10 cellular contexts compared by ENCODE assay signal in genomic region chr3:24492971-24493551, GRCh38. TPM values are rescaled to one million over a fixed set of nuclear protein-coding genes. Genes with fewer than 3 reads are reported as not detected.
A peak's percentile ranks its signal among the peaks of the same experiment; 100 is the strongest.
DNase-seq lines count a peak whose midpoint lies in the region; ATAC-seq, FAIRE-seq and TF ChIP-seq lines count a peak whose summit lies in the region.
"Had no signal": no experiment of that assay in that cellular context is flagged by ENCODE, and none has a peak within 500 bp of the region (broad histone marks: within the 10 kb centered on the region; RNA-seq: fewer than 3 reads in every experiment).

No MANE protein-coding gene starts in this region.

- H4K20me1 ChIP-seq in HCT116 (ENCODE audit: insufficient read depth) (no peaks in the 10 kb centered on the region), smooth muscle cell (ENCODE audit: low read depth) (peaks cover 8% of the 10 kb centered on the region)

- CTCF ChIA-PET in HCT116 (lab: Charles Lee) = no interaction called here

- no peaks in the 10 kb centered on the region; the same call in 1 of the 2 replicates for H3K27me3 ChIP-seq in HCT116 (ENCODE audit: insufficient read depth, low read length)
- no peaks in the 10 kb centered on the region for H3K27me3 ChIP-seq in adipocyte (replicated peaks; ENCODE audit: control insufficient read depth, insufficient read depth, low read length)
- H3K27me3 ChIP-seq in iPS-20b (ENCODE audit: insufficient read depth, low read length) = peaks cover 62% of the 10 kb centered on the region
- H3K27me3 ChIP-seq in smooth muscle cell (ENCODE audit: low read depth) = peaks cover 52% of the 10 kb centered on the region

- BruUV-seq in HCT116 (replicated peaks; lab: Mats Ljungman, UMichigan) = TSS peak; percentile 32

- H3K4me1 ChIP-seq in HCT116 (ENCODE audit: control insufficient read depth in 1 of 2, insufficient read depth in 2 of 2, low read length in 2 of 2) (peaks cover 8 to 26% of the 10 kb centered on the region in 2 experiments; a peak in 3 of 4 replicates), adipocyte (ENCODE audit: control insufficient read depth, insufficient read depth, low read length) (peaks cover 48% of the 10 kb centered on the region), iPS-20b (ENCODE audit: insufficient read depth, low read length) (peaks cover 32% of the 10 kb centered on the region), smooth muscle cell (ENCODE audit: low read depth) (peaks cover 6% of the 10 kb centered on the region)

- no peak overlapping the region for H3K4me2 ChIP-seq in HCT116 (ENCODE audit: low read length)
- peak overlapping the region; percentile 99 for H3K4me2 ChIP-seq in smooth muscle cell

- TF ChIP-seq CTCF in HCT116 (IDR thresholded peaks at IDR 0.05 in 2 of 3, conservative IDR thresholded peaks at IDR 0.05 in 1 of 3; ENCODE audit: borderline replicate concordance in 1 of 3, insufficient read depth in 1 of 3, low read depth in 2 of 3, low read length in 2 of 3) = no peak
- TF ChIP-seq CTCF in smooth muscle cell (IDR thresholded peaks at IDR 0.05; ENCODE audit: borderline replicate concordance, insufficient read depth, poor library complexity, severe bottlenecking) = no peak
- TF ChIP-seq CTCF in D721Med (IDR thresholded peaks at IDR 0.05; ENCODE audit: insufficient read depth, missing control alignments) = no peak

- H3K9me2 ChIP-seq in HCT116 (ENCODE audit: insufficient read depth) = no peaks in the 10 kb centered on the region

- no peak for DNase-seq in HCT116 (ENCODE audit: low read depth, low spot score)
- DNase-seq in adipocyte (ENCODE audit: low read depth) = no peak
- no peak for DNase-seq in smooth muscle cell (lab: John Stamatoyannopoulos, UW; ENCODE audit: unreplicated experiment)
- DNase-seq in D721Med (ENCODE audit: insufficient read length, low spot score) = no peak
- DNase-seq in GOT3 (lab: John Stamatoyannopoulos, UW) = no peak
- no peak for DNase-seq in NCI-H2029 treated with DMSO at 0.1 percent for 48 hours (lab: John Stamatoyannopoulos, UW)
- DNase-seq: dermis blood vessel endothelial cell, NCI-H526 had no signal

- no peak for ATAC-seq in HCT116
- ATAC-seq in HG03045 (IDR thresholded peaks at IDR 0.05; ENCODE audit: unreplicated experiment) = no peak

- H3K4me3 ChIP-seq in HCT116 (replicated peaks in 1 of 2; ENCODE audit: low read depth in 1 of 2, low read length in 2 of 2) = no peak overlapping the region
- H3K4me3 ChIP-seq in adipocyte (ENCODE audit: low read length) = peak overlapping the region; percentile 93
- peak overlapping the region; percentile 85 for H3K4me3 ChIP-seq in iPS-20b (ENCODE audit: low read length)
- peak overlapping the region; percentile 80 for H3K4me3 ChIP-seq in smooth muscle cell

- intact Hi-C loops in HCT116 (cut with micrococcal nuclease) = no loop called here

- peaks cover 5% of the 10 kb centered on the region for H3F3A ChIP-seq in smooth muscle cell (ENCODE audit: low read depth)

- TF ChIP-seq POLR2A in HCT116 (IDR thresholded peaks at IDR 0.05; ENCODE audit: borderline replicate concordance, extremely low read depth, insufficient read depth, insufficient read length) = no peak

- H3K27ac ChIP-seq in HCT116 (ENCODE audit: low read depth, low read length) (no peak overlapping the region), iPS-20b (ENCODE audit: low read length) (no peak overlapping the region), smooth muscle cell (ENCODE audit: low read depth) (peak overlapping the region; percentile 79)

- RAD21 ChIA-PET in HCT116 (lab: Charles Lee; ENCODE audit: low non-redundant PET in 1 of 2, low total read pairs in 2 of 2, uncharacterized antibody in 2 of 2, unreplicated experiment in 2 of 2) = no interaction called here

- POLR2A ChIA-PET in HCT116 (lab: Charles Lee) = no interaction called here

- H3K9me3 ChIP-seq in HCT116 (ENCODE audit: control insufficient read depth in 1 of 2, insufficient read depth in 1 of 2, low read depth in 1 of 2, low read length in 2 of 2) (no peaks in the 10 kb centered on the region), adipocyte (ENCODE audit: control insufficient read depth, low read length) (no peaks in the 10 kb centered on the region), iPS-20b (ENCODE audit: insufficient read depth, low read depth, low read length) (no peaks in the 10 kb centered on the region), smooth muscle cell (replicated peaks; ENCODE audit: low read depth) (no peaks in the 10 kb centered on the region)

- WGBS in smooth muscle cell (ENCODE audit: low lambda C conversion rate) = 31% methylated on average over 4 of the region's 4 CpGs

- H3K79me2 ChIP-seq in HCT116 (ENCODE audit: insufficient read depth, low read length) (no peaks in the 10 kb centered on the region), smooth muscle cell (ENCODE audit: low read depth) (peaks cover 22% of the 10 kb centered on the region)

- no peak for FAIRE-seq in D721Med (lab: Jason Lieb, UNC)

- no peak for TF ChIP-seq RAD21 in HCT116 (IDR thresholded peaks at IDR 0.05; ENCODE audit: low read depth)

- H2AFZ ChIP-seq in HCT116 (ENCODE audit: low read depth, low read length, poor library complexity, severe bottlenecking) (no peak overlapping the region), smooth muscle cell (ENCODE audit: low read depth) (no peak overlapping the region)

- no peaks in the 10 kb centered on the region for H3K36me3 ChIP-seq in HCT116 (ENCODE audit: control insufficient read depth in 1 of 2, insufficient read depth in 2 of 2, low read length in 2 of 2)
- no peaks in the 10 kb centered on the region for H3K36me3 ChIP-seq in adipocyte (ENCODE audit: control insufficient read depth, insufficient read depth, low read length, severe bottlenecking)
- H3K36me3 ChIP-seq in iPS-20b (ENCODE audit: insufficient read depth, low read depth, low read length) = no peaks in the 10 kb centered on the region
- no peaks in the 10 kb centered on the region for H3K36me3 ChIP-seq in smooth muscle cell (ENCODE audit: low read depth)

- H3K9ac ChIP-seq in HCT116 (ENCODE audit: low read length) (no peak overlapping the region), adipocyte (ENCODE audit: low read length) (peak overlapping the region; percentile 89), iPS-20b (ENCODE audit: low read depth, low read length) (no peak overlapping the region), smooth muscle cell (ENCODE audit: low read depth) (peak overlapping the region; percentile 74)

TF ChIP-seq in HCT116, 20 proteins besides CTCF, POLR2A, EP300 and RAD21:
- TF ChIP-seq ZNF274 (IDR thresholded peaks at IDR 0.05; ENCODE audit: low read depth, low read length) = no peak
- no peak for TF ChIP-seq SP1 (IDR thresholded peaks at IDR 0.05; ENCODE audit: low read depth)
- TF ChIP-seq SRF (IDR thresholded peaks at IDR 0.05; ENCODE audit: low read depth) = no peak
- TF ChIP-seq ATF3 (IDR thresholded peaks at IDR 0.05) = no peak
- TF ChIP-seq ZFX (IDR thresholded peaks at IDR 0.05) = no peak
- TF ChIP-seq REST (IDR thresholded peaks at IDR 0.05; ENCODE audit: low read depth) = no peak
- TF ChIP-seq JUND (IDR thresholded peaks at IDR 0.05) = no peak
- TF ChIP-seq EZH2phosphoT487 (IDR thresholded peaks at IDR 0.05; ENCODE audit: borderline replicate concordance) = no peak
- TF ChIP-seq EGR1 (IDR thresholded peaks at IDR 0.05; ENCODE audit: low read depth) = no peak
- no peak for TF ChIP-seq CEBPB (IDR thresholded peaks at IDR 0.05; ENCODE audit: low read depth)
- no peak for TF ChIP-seq POLR2AphosphoS5 (IDR thresholded peaks at IDR 0.05; ENCODE audit: low read depth, low read length)
- no peak for TF ChIP-seq EZH2 (IDR thresholded peaks at IDR 0.05)
- TF ChIP-seq MAX (IDR thresholded peaks at IDR 0.05) = no peak
- no peak for TF ChIP-seq CBX3 (IDR thresholded peaks at IDR 0.05; ENCODE audit: low read depth)
- TF ChIP-seq ELF1 (IDR thresholded peaks at IDR 0.05; ENCODE audit: borderline replicate concordance, low read depth) = no peak
- TF ChIP-seq TCF7L2 (IDR thresholded peaks at IDR 0.05; ENCODE audit: borderline replicate concordance, extremely low read depth, insufficient read depth, insufficient read length) = no peak
- no peak for TF ChIP-seq FOSL1 (IDR thresholded peaks at IDR 0.05; ENCODE audit: low read depth)
- TF ChIP-seq SIN3A (IDR thresholded peaks at IDR 0.05; ENCODE audit: low read depth) = no peak

RNA-seq across cellular contexts. Expression of gene THRB, which starts 1.6 kb away (rescaled TPM):
- total RNA-seq in HCT116 (2021; ENCODE audit: unreplicated experiment) = 2.5 TPM
- polyA plus RNA-seq in HCT116 (2012) = 0.75 and 1.5 TPM in 2 replicates
- 14.3 and 43.8 TPM in 2 replicates for total RNA-seq in smooth muscle cell
- polyA plus RNA-seq in smooth muscle cell = 5.6 and 11.2 TPM in 2 replicates

Comparison
In these comparisons a context has a peak if more than half of its experiments do, and no peak if none do; other contexts are left out.
1. H3K4me3 ChIP-seq: peak in adipocyte (single experiment), iPS-20b (single experiment) and smooth muscle cell (single experiment); none in HCT116 (0 of 2).
2. H3K9ac ChIP-seq: peak in adipocyte (single experiment) and smooth muscle cell (single experiment); none in HCT116 (single experiment) and iPS-20b (single experiment).